Comparison of ENCODE assay signal across 8 cellular contexts in genomic region chr17:11816409-11816808, GRCh38.
"Had no signal": no experiment of that assay in that cellular context is flagged by ENCODE, and none has a peak within 500 bp of the region (broad histone marks: within the 10 kb centered on the region; RNA-seq: fewer than 3 reads in every experiment).

No MANE protein-coding gene starts in this region.

- H3K4me3 ChIP-seq: GM12878 had no signal

- DNase-seq: GDM1, GF-D8 had no signal

- FAIRE-seq: G401.6, GM12878, GM12891, GM12892, GM18507, GM19239 had no signal

- ATAC-seq: GM12878 had no signal
